16 cellular contexts compared by ENCODE assay signal in the genomic region with DNA sequence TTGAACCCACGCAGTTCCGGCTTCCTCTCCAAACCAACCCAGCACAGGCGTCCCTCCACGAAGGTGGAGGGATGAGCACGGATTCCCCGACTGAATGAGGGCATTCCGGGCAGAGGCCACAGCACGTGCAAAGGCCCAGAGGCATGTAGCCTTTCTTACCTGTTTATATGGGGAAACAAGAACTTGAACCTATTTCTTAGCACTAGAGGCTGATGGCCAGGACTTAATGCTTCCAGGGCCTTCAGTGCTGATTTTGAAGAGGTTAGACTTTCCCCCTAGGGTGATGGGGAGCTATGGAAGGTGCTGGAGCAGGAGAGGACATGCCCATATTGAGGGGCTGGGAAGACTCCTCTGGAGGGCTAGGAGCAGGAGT. TPM values are rescaled to one million over a fixed set of nuclear protein-coding genes. Genes with fewer than 3 reads are reported as not detected.
A peak's percentile ranks its signal among the peaks of the same experiment; 100 is the strongest.
DNase-seq lines count a peak whose midpoint lies in the region; ATAC-seq, FAIRE-seq and TF ChIP-seq lines count a peak whose summit lies in the region.
"Had no signal": no experiment of that assay in that cellular context is flagged by ENCODE, and none has a peak within 500 bp of the region (broad histone marks: within the 10 kb centered on the region; RNA-seq: fewer than 3 reads in every experiment).

No MANE protein-coding gene starts in this region.

- WGBS in GM12878 (ENCODE audit: insufficient coverage, insufficient replicate concordance, low lambda C conversion rate, missing lambda C conversion rate) = 3% methylated on average over 8 of the region's 8 CpGs

- peak; percentile 81 for FAIRE-seq in GM12878 (lab: Jason Lieb, UNC)
- FAIRE-seq: A204.1, colon had no signal

- peak overlapping the region; percentile 97 for H3K4me2 ChIP-seq in MM.1S (ENCODE audit: low read depth, low read length)
- H3K4me2 ChIP-seq in GM12878 (ENCODE audit: control insufficient read depth, insufficient read depth) = peak overlapping the region; percentile 98
- H3K4me2 ChIP-seq in neural progenitor cell = no peak overlapping the region

- no peak overlapping the region for H3K27ac Mint-ChIP-seq in activated CD8-positive, alpha-beta memory T cell treated with anti-CD3 and anti-CD28 coated beads, Interleukin-2, amount 10 ng/mL, durations not matched to agents 7 days and 5 days
- H3K27ac Mint-ChIP-seq in stimulated activated effector memory CD8-positive, alpha-beta T cell treated with anti-CD3 and anti-CD28 coated beads, Interleukin-12 subunit alpha, Interleukin-12 subunit beta, amount 100 ng/mL, for 72 hours = peak overlapping the region; percentile 95
- H3K27ac Mint-ChIP-seq in neural progenitor cell = no peak overlapping the region

- H3K9me3 Mint-ChIP-seq in activated CD8-positive, alpha-beta memory T cell treated with anti-CD3 and anti-CD28 coated beads, Interleukin-2, amount 10 ng/mL, durations not matched to agents 7 days and 5 days (ENCODE audit: low read depth) = no peaks in the 10 kb centered on the region
- H3K9me3 Mint-ChIP-seq in stimulated activated effector memory CD8-positive, alpha-beta T cell treated with anti-CD3 and anti-CD28 coated beads, Interleukin-12 subunit alpha, Interleukin-12 subunit beta, amount 100 ng/mL, for 72 hours = no peaks in the 10 kb centered on the region
- H3K9me3 Mint-ChIP-seq in neural progenitor cell = no peaks in the 10 kb centered on the region

- H3K9me2 ChIP-seq in MM.1S (replicated peaks; ENCODE audit: insufficient read depth, low read length) = no peaks in the 10 kb centered on the region

- peaks cover 5% of the 10 kb centered on the region for H3F3A ChIP-seq in MM.1S (ENCODE audit: insufficient read depth, low read length)
- peaks cover 33% of the 10 kb centered on the region for H3F3A ChIP-seq in neural progenitor cell (ENCODE audit: low read depth)

- intact Hi-C loops in GM12878 (cut with micrococcal nuclease; ENCODE audit: unreplicated experiment) = loop anchor here (5.0 kb wide), 2 partner anchors 37 to 73 kb away; partner anchors contain the start of gene IFI30

- no peaks in the 10 kb centered on the region for H3K9me3 ChIP-seq in MM.1S (replicated peaks; ENCODE audit: insufficient read depth, low read length)
- no peaks in the 10 kb centered on the region; the same call in 2 of the 3 replicates for H3K9me3 ChIP-seq in GM12878 (replicated peaks; ENCODE audit: control insufficient read depth, insufficient read depth, low read length)
- H3K9me3 ChIP-seq in neural progenitor cell (ENCODE audit: low read depth) = no peaks in the 10 kb centered on the region
- H3K9me3 ChIP-seq: adrenal gland, left ventricle myocardium inferior had no signal

- H3K4me3 ChIP-seq in MM.1S (ENCODE audit: low read length) (peak overlapping the region; percentile 60; the same call in 1 of the 2 replicates), GM12878 (peak overlapping the region; percentile 96), neural progenitor cell (no peak overlapping the region)
- H3K4me3 ChIP-seq: left ventricle myocardium inferior, smooth muscle cell had no signal

- no peaks in the 10 kb centered on the region for H3K79me2 ChIP-seq in MM.1S (ENCODE audit: low read length)
- peaks cover 33% of the 10 kb centered on the region for H3K79me2 ChIP-seq in GM12878 (ENCODE audit: control insufficient read depth, insufficient read depth, low read length)
- H3K79me2 ChIP-seq in neural progenitor cell (ENCODE audit: low read depth) = no peaks in the 10 kb centered on the region

- H3K27me3 Mint-ChIP-seq in activated CD8-positive, alpha-beta memory T cell treated with anti-CD3 and anti-CD28 coated beads, Interleukin-2, amount 10 ng/mL, durations not matched to agents 7 days and 5 days = no peaks in the 10 kb centered on the region
- H3K27me3 Mint-ChIP-seq in neural progenitor cell (ENCODE audit: insufficient read depth, low read depth) = peaks cover 27% of the 10 kb centered on the region

- POLR2A ChIA-PET in GM12878 (lab: Charles Lee) = interaction anchor here (0.8 to 2.6 kb wide), 8 partner anchors 8 to 71 kb away, joined by 3 to 31 read pairs (median 6); partner anchors contain the start of genes IL12RB1 and PIK3R2

- no peaks in the 10 kb centered on the region for H4K20me1 ChIP-seq in MM.1S (ENCODE audit: insufficient read depth, low read length)
- H4K20me1 ChIP-seq in GM12878 (ENCODE audit: control insufficient read depth, insufficient read depth) = no peaks in the 10 kb centered on the region
- H4K20me1 ChIP-seq in neural progenitor cell (ENCODE audit: low read depth) = no peaks in the 10 kb centered on the region

- no peak for TF ChIP-seq RAD21 in GM12878 (IDR thresholded peaks at IDR 0.05; ENCODE audit: insufficient read depth, low read depth, low read length)

- no peak for TF ChIP-seq POLR2A in GM12878 (IDR thresholded peaks at IDR 0.05; ENCODE audit: low read depth, low read length)

- H3K9ac ChIP-seq in MM.1S (ENCODE audit: low read length) (no peak overlapping the region), GM12878 (ENCODE audit: control insufficient read depth, insufficient read depth, low read length) (peak overlapping the region; percentile 72), neural progenitor cell (no peak overlapping the region)

- RAD21 ChIA-PET in GM12878 (lab: Charles Lee; ENCODE audit: unreplicated experiment) = interaction anchor here (0.6 to 3.4 kb wide), 8 partner anchors 9 to 240 kb away, joined by 3 to 37 read pairs (median 6); partner anchors contain the start of genes IL12RB1, PIK3R2 and RPL18A

- H2AFZ ChIP-seq in MM.1S (ENCODE audit: low read length) = no peak overlapping the region; the same call in 1 of the 2 replicates
- H2AFZ ChIP-seq in GM12878 (ENCODE audit: control insufficient read depth, low read depth, low read length) = peak overlapping the region; percentile 51
- no peak overlapping the region for H2AFZ ChIP-seq in neural progenitor cell (replicated peaks)

- peaks cover 13% of the 10 kb centered on the region for H3K4me1 ChIP-seq in MM.1S (ENCODE audit: low read length)
- H3K4me1 ChIP-seq in GM12878 (ENCODE audit: control insufficient read depth, insufficient read depth, low read length) = peaks cover 23% of the 10 kb centered on the region
- peaks cover 13% of the 10 kb centered on the region for H3K4me1 ChIP-seq in neural progenitor cell

- ATAC-seq in activated CD8-positive, alpha-beta memory T cell treated with anti-CD3 and anti-CD28 coated beads, Interleukin-2, amount 10 ng/mL, durations not matched to agents 7 days and 5 days = no peak
- ATAC-seq in GM12878 = peak; percentile 14
- no peak for ATAC-seq in stimulated activated effector memory CD8-positive, alpha-beta T cell treated with anti-CD3 and anti-CD28 coated beads, Interleukin-12 subunit alpha, Interleukin-12 subunit beta, amount 100 ng/mL, for 72 hours
- ATAC-seq in GM18858 (IDR thresholded peaks at IDR 0.05; ENCODE audit: unreplicated experiment) = no peak

- TSS peak; percentile 85 for BruUV-seq in GM12878 (replicated peaks; lab: Mats Ljungman, UMichigan)

- H3K4me3 Mint-ChIP-seq in activated CD8-positive, alpha-beta memory T cell treated with anti-CD3 and anti-CD28 coated beads, Interleukin-2, amount 10 ng/mL, durations not matched to agents 7 days and 5 days = peak overlapping the region; percentile 78
- H3K4me3 Mint-ChIP-seq in stimulated activated effector memory CD8-positive, alpha-beta T cell treated with anti-CD3 and anti-CD28 coated beads, Interleukin-12 subunit alpha, Interleukin-12 subunit beta, amount 100 ng/mL, for 72 hours = peak overlapping the region; percentile 94
- no peak overlapping the region for H3K4me3 Mint-ChIP-seq in neural progenitor cell

- peaks cover 33% of the 10 kb centered on the region for H3K4me1 Mint-ChIP-seq in activated CD8-positive, alpha-beta memory T cell treated with anti-CD3 and anti-CD28 coated beads, Interleukin-2, amount 10 ng/mL, durations not matched to agents 7 days and 5 days
- peaks cover 46% of the 10 kb centered on the region for H3K4me1 Mint-ChIP-seq in stimulated activated effector memory CD8-positive, alpha-beta T cell treated with anti-CD3 and anti-CD28 coated beads, Interleukin-12 subunit alpha, Interleukin-12 subunit beta, amount 100 ng/mL, for 72 hours
- H3K4me1 Mint-ChIP-seq in neural progenitor cell = peaks cover 33% of the 10 kb centered on the region

- CTCF ChIA-PET in activated CD8-positive, alpha-beta memory T cell treated with anti-CD3 and anti-CD28 coated beads, Interleukin-2, amount 10 ng/mL, durations not matched to agents 7 days and 5 days (lab: Charles Lee) = interaction anchor here (0.8 to 3.6 kb wide), 5 partner anchors 8 to 68 kb away, joined by 3 to 16 read pairs (median 9); no protein-coding TSS in a partner anchor
- CTCF ChIA-PET in GM12878 (lab: Yijun Ruan, JAX) = interaction anchor here (0.8 to 3.8 kb wide), 5 partner anchors 11 to 53 kb away, joined by 3 to 23 read pairs (median 4); partner anchors contain the start of gene PIK3R2

- in situ Hi-C loops in GM12878 (cut with MboI) = no loop called here

- DNase-seq in activated CD8-positive, alpha-beta memory T cell treated with anti-CD3 and anti-CD28 coated beads, Interleukin-2, amount 10 ng/mL, durations not matched to agents 7 days and 5 days = no peak
- DNase-seq in activated CD8-positive, alpha-beta memory T cell treated with anti-CD3 and anti-CD28 coated beads, Interleukin-2, amount 50 U/mL, for 4 hours = no peak
- DNase-seq in MM.1S (no peak), GM12878 (ENCODE audit: low read depth, low spot score) (no peak), H4 (ENCODE audit: low spot score) (no peak), neural progenitor cell (ENCODE audit: low spot score) (no peak)
- no peak for DNase-seq in stimulated activated effector memory CD8-positive, alpha-beta T cell treated with anti-CD3 and anti-CD28 coated beads, Interleukin-12 subunit alpha, Interleukin-12 subunit beta, amount 100 ng/mL, for 72 hours (ENCODE audit: low spot score in 2 of 2)
- DNase-seq: hippocampal formation, left ventricle myocardium inferior, NCI-H1436 treated with DMSO at 0.1 percent for 48 hours had no signal

- H3K27ac ChIP-seq in MM.1S (ENCODE audit: low read length) = no peak overlapping the region
- peak overlapping the region; percentile 87 for H3K27ac ChIP-seq in GM12878 (ENCODE audit: control insufficient read depth, insufficient read depth)
- H3K27ac ChIP-seq in neural progenitor cell = no peak overlapping the region
- H3K27ac ChIP-seq: adrenal gland, left ventricle myocardium inferior had no signal

- no peaks in the 10 kb centered on the region for H3K36me3 Mint-ChIP-seq in activated CD8-positive, alpha-beta memory T cell treated with anti-CD3 and anti-CD28 coated beads, Interleukin-2, amount 10 ng/mL, durations not matched to agents 7 days and 5 days
- peaks cover 43% of the 10 kb centered on the region for H3K36me3 Mint-ChIP-seq in stimulated activated effector memory CD8-positive, alpha-beta T cell treated with anti-CD3 and anti-CD28 coated beads, Interleukin-12 subunit alpha, Interleukin-12 subunit beta, amount 100 ng/mL, for 72 hours
- no peaks in the 10 kb centered on the region for H3K36me3 Mint-ChIP-seq in neural progenitor cell

- SMC1A ChIA-PET in GM12878 (lab: Charles Lee; ENCODE audit: uncharacterized antibody, unreplicated experiment) = interaction anchor here (1.2 to 3.3 kb wide), 2 partner anchors 11 to 12 kb away, joined by 3 to 30 read pairs; partner anchors contain the start of gene IL12RB1

- TF ChIP-seq EP300 in GM12878 (IDR thresholded peaks at IDR 0.05; ENCODE audit: borderline replicate concordance in 1 of 2, control insufficient read depth in 1 of 2, low read depth in 2 of 2, low read length in 2 of 2) = no peak

- H3K36me3 ChIP-seq in MM.1S (replicated peaks; ENCODE audit: insufficient read depth, low read length) (no peaks in the 10 kb centered on the region), GM12878 (ENCODE audit: control insufficient read depth in 2 of 2, insufficient read depth in 2 of 2, low read length in 1 of 2) (peaks cover 0 to 3% of the 10 kb centered on the region in 2 experiments; a peak in 2 of 4 replicates), neural progenitor cell (no peaks in the 10 kb centered on the region)
- H3K36me3 ChIP-seq: adrenal gland, left ventricle myocardium inferior had no signal

- peaks cover 20% of the 10 kb centered on the region for H3K27me3 ChIP-seq in MM.1S (replicated peaks; ENCODE audit: insufficient read depth, low read length)
- no peaks in the 10 kb centered on the region for H3K27me3 ChIP-seq in GM12878 (replicated peaks in 1 of 2; ENCODE audit: control insufficient read depth in 2 of 2, insufficient read depth in 2 of 2, low read length in 1 of 2)
- peaks cover 30% of the 10 kb centered on the region for H3K27me3 ChIP-seq in neural progenitor cell
- H3K27me3 ChIP-seq: adrenal gland had no signal

- TF ChIP-seq CTCF in MM.1S (IDR thresholded peaks at IDR 0.05; ENCODE audit: low read length) (no peak), GM12878 (IDR thresholded peaks at IDR 0.05 in 2 of 3, conservative IDR thresholded peaks at IDR 0.05 in 1 of 3; ENCODE audit: control insufficient read depth in 2 of 3, extremely low read depth in 1 of 3, insufficient read depth in 1 of 3, low read depth in 3 of 3, low read length in 3 of 3) (no peak), neural progenitor cell (IDR thresholded peaks at IDR 0.05) (no peak)

RNA-seq across cellular contexts. Expression of gene MAST3, which starts 2.0 kb away (rescaled TPM):
- 10 to 100 TPM; 25.7 to 34.1 TPM for total RNA-seq in activated CD8-positive, alpha-beta memory T cell treated with anti-CD3 and anti-CD28 coated beads, Interleukin-2, amount 10 ng/mL, durations not matched to agents 7 days and 5 days
- 26.5 and 29.4 TPM in 2 replicates for total RNA-seq in GM12878 (2013; cell fraction: nucleolus; rRNA removed)
- total RNA-seq in GM12878 (2014; rRNA removed) = 6.1 and 6.4 TPM in 2 replicates
- 2.7 and 3.0 TPM in 2 replicates for total RNA-seq in GM12878 (2014; rRNA removed; fragmentation: Illumina TruSeq; extraction: Trizol)
- 21.5 and 22.2 TPM in 2 replicates for total RNA-seq in GM12878 (2021)
- polyA plus RNA-seq in GM12878 (2011; ENCODE audit: low read depth) = 4.8 TPM
- polyA plus RNA-seq in GM12878 (2011; rRNA removed) = 1.9 and 4.5 TPM in 2 replicates
- polyA plus RNA-seq in GM12878 (2011; cell fraction: cytosol; rRNA removed) = 5.0 and 5.8 TPM in 2 replicates
- polyA plus RNA-seq in GM12878 (2011; cell fraction: nucleus; rRNA removed) = 22.0 and 27.3 TPM in 2 replicates
- 9.5 and 13.3 TPM in 2 replicates for polyA plus RNA-seq in GM12878 (2012)
- 2.8 and 5.3 TPM in 2 replicates for polyA plus RNA-seq in GM12878 (2014; fragmentation: Illumina TruSeq; extraction: Trizol)
- polyA plus RNA-seq in GM12878 (2014; fragmentation: Nextera tagmentation; extraction: Ambion mirVana) = 1 to 10 TPM; 3.5 to 8.5 TPM
- 9.7 and 11.8 TPM in 2 replicates for polyA plus RNA-seq in GM12878 (2014; rRNA removed)
- 10 to 100 TPM in 1 of 2 experiments, 1 to 10 TPM in 1; 9.7 to 10.5 TPM for polyA plus RNA-seq in GM12878 (2016; fragmentation: Nextera tagmentation; extraction: Ambion mirVana)
- 6.1 and 10.3 TPM in 2 replicates for polyA minus RNA-seq in GM12878 (2011; rRNA and poly(A)+ RNA removed)
- 7.2 and 7.9 TPM in 2 replicates for polyA minus RNA-seq in GM12878 (2011; cell fraction: cytosol; rRNA and poly(A)+ RNA removed)
- polyA minus RNA-seq in GM12878 (2011; cell fraction: nucleus; rRNA and poly(A)+ RNA removed) = 9.4 and 12.9 TPM in 2 replicates
- 2.4 and 3.1 TPM in 2 replicates for total RNA-seq in H4 (2014; rRNA removed; shearing (Covaris generic))
- total RNA-seq in neural progenitor cell (ENCODE audit: low replicate concordance) = 2.1 and 5.1 TPM in 2 replicates

RNA-seq across cellular contexts. Expression of gene IL12RB1, which starts 12.9 kb away (rescaled TPM):
- 10 to 100 TPM; 69.9 to 76.2 TPM for total RNA-seq in activated CD8-positive, alpha-beta memory T cell treated with anti-CD3 and anti-CD28 coated beads, Interleukin-2, amount 10 ng/mL, durations not matched to agents 7 days and 5 days
- total RNA-seq in GM12878 (2013; cell fraction: nucleolus; rRNA removed) = 13.5 and 19.9 TPM in 2 replicates
- 26.9 and 28.9 TPM in 2 replicates for total RNA-seq in GM12878 (2014; rRNA removed)
- total RNA-seq in GM12878 (2014; rRNA removed; fragmentation: Illumina TruSeq; extraction: Trizol) = 15.5 and 16.1 TPM in 2 replicates
- total RNA-seq in GM12878 (2021) = 28.1 and 29.9 TPM in 2 replicates
- polyA plus RNA-seq in GM12878 (2011; ENCODE audit: low read depth) = 6.1 TPM
- polyA plus RNA-seq in GM12878 (2011; rRNA removed) = 5.5 and 10.8 TPM in 2 replicates
- 13.2 and 18.7 TPM in 2 replicates for polyA plus RNA-seq in GM12878 (2011; cell fraction: cytosol; rRNA removed)
- polyA plus RNA-seq in GM12878 (2011; cell fraction: nucleus; rRNA removed) = 15.2 and 23.5 TPM in 2 replicates
- polyA plus RNA-seq in GM12878 (2012) = 9.4 and 11.8 TPM in 2 replicates
- polyA plus RNA-seq in GM12878 (2014; fragmentation: Illumina TruSeq; extraction: Trizol) = 6.8 and 14.0 TPM in 2 replicates
- polyA plus RNA-seq in GM12878 (2014; fragmentation: Nextera tagmentation; extraction: Ambion mirVana) = 1 to 10 TPM; 2.8 to 7.1 TPM
- 26.9 and 30.3 TPM in 2 replicates for polyA plus RNA-seq in GM12878 (2014; rRNA removed)
- polyA plus RNA-seq in GM12878 (2016; fragmentation: Nextera tagmentation; extraction: Ambion mirVana) = 10 to 100 TPM; 19.2 to 21.0 TPM
- polyA minus RNA-seq in GM12878 (2011; rRNA and poly(A)+ RNA removed) = 7.5 and 15.9 TPM in 2 replicates
- polyA minus RNA-seq in GM12878 (2011; cell fraction: cytosol; rRNA and poly(A)+ RNA removed) = 4.9 and 6.2 TPM in 2 replicates
- polyA minus RNA-seq in GM12878 (2011; cell fraction: nucleus; rRNA and poly(A)+ RNA removed) = 10.9 and 17.8 TPM in 2 replicates
- total RNA-seq in H4 (2014; rRNA removed; shearing (Covaris generic)) = 2.4 TPM in 2 replicates
- total RNA-seq in neural progenitor cell (ENCODE audit: low replicate concordance) = not detected in 2 replicates
- total RNA-seq: NCI-H460, smooth muscle cell had no signal
- polyA plus RNA-seq: smooth muscle cell had no signal

RNA-seq across cellular contexts. Expression of gene PIK3R2, which starts 53.4 kb away (rescaled TPM):
- total RNA-seq in activated CD8-positive, alpha-beta memory T cell treated with anti-CD3 and anti-CD28 coated beads, Interleukin-2, amount 10 ng/mL, durations not matched to agents 7 days and 5 days = 10 to 100 TPM in 1 of 2 experiments, 1 to 10 TPM in 1; 8.0 to 11.2 TPM
- total RNA-seq in GM12878 (2013; cell fraction: nucleolus; rRNA removed) = 11.5 and 13.9 TPM in 2 replicates
- total RNA-seq in GM12878 (2014; rRNA removed) (6.3 and 8.0 TPM in 2 replicates), GM12878 (2014; rRNA removed; fragmentation: Illumina TruSeq; extraction: Trizol) (1.9 and 3.9 TPM in 2 replicates), GM12878 (2021) (22.6 and 23.3 TPM in 2 replicates), neural progenitor cell (ENCODE audit: low replicate concordance) (21.4 and 41.8 TPM in 2 replicates)
- polyA plus RNA-seq in GM12878 (2011; ENCODE audit: low read depth) = 4.0 TPM
- polyA plus RNA-seq in GM12878 (2011; rRNA removed) (2.9 and 6.4 TPM in 2 replicates), GM12878 (2014; fragmentation: Illumina TruSeq; extraction: Trizol) (0.73 and 3.4 TPM in 2 replicates), GM12878 (2014; fragmentation: Nextera tagmentation; extraction: Ambion mirVana) (under 1 TPM; 0.26 to 0.75 TPM), GM12878 (2014; rRNA removed) (5.2 and 5.8 TPM in 2 replicates), GM12878 (2016; fragmentation: Nextera tagmentation; extraction: Ambion mirVana) (1 to 10 TPM; 1.1 TPM)
- polyA plus RNA-seq in GM12878 (2011; cell fraction: cytosol; rRNA removed) = 5.3 and 6.3 TPM in 2 replicates
- 10.3 and 15.7 TPM in 2 replicates for polyA plus RNA-seq in GM12878 (2011; cell fraction: nucleus; rRNA removed)
- polyA plus RNA-seq in GM12878 (2012) = 6.4 and 8.5 TPM in 2 replicates
- 6.4 and 9.5 TPM in 2 replicates for polyA minus RNA-seq in GM12878 (2011; rRNA and poly(A)+ RNA removed)
- polyA minus RNA-seq in GM12878 (2011; cell fraction: cytosol; rRNA and poly(A)+ RNA removed) = 2.9 and 8.8 TPM in 2 replicates
- 2.1 and 3.8 TPM in 2 replicates for polyA minus RNA-seq in GM12878 (2011; cell fraction: nucleus; rRNA and poly(A)+ RNA removed)
- total RNA-seq in H4 (2014; rRNA removed; shearing (Covaris generic)) = 9.8 and 25.1 TPM in 2 replicates
